20 cellular contexts compared by ENCODE assay signal in genomic region chrX:40603446-40603845, GRCh38. TPM values are rescaled to one million over a fixed set of nuclear protein-coding genes. Genes with fewer than 3 reads are reported as not detected.
DNase-seq lines count a peak whose midpoint lies in the region; ATAC-seq lines count a peak whose summit lies in the region.
"Had no signal": no experiment of that assay in that cellular context is flagged by ENCODE, and none has a peak within 500 bp of the region (broad histone marks: within the 10 kb centered on the region; RNA-seq: fewer than 3 reads in every experiment).

No MANE protein-coding gene starts in this region.

- CTCF ChIA-PET in activated CD4-positive, alpha-beta T cell treated with anti-CD3 and anti-CD28 coated beads for 36 hours (lab: Charles Lee) = interaction anchor here (0.6 to 0.8 kb wide), 2 partner anchors 41 to 59 kb away, joined by 3 read pairs; no protein-coding TSS in a partner anchor

- H3K27me3 Mint-ChIP-seq in activated CD4-positive, alpha-beta T cell treated with anti-CD3 and anti-CD28 coated beads for 36 hours = no peaks in the 10 kb centered on the region
- H3K27me3 Mint-ChIP-seq in stimulated activated naive CD8-positive, alpha-beta T cell treated with anti-CD3 and anti-CD28 coated beads, Interleukin-15, amount 100 ng/mL, for 72 hours = no peaks in the 10 kb centered on the region
- H3K27me3 Mint-ChIP-seq: B cell had no signal

- H3K4me3 Mint-ChIP-seq in activated CD4-positive, alpha-beta T cell treated with anti-CD3 and anti-CD28 coated beads for 36 hours = no peak overlapping the region
- no peak overlapping the region for H3K4me3 Mint-ChIP-seq in stimulated activated naive CD8-positive, alpha-beta T cell treated with anti-CD3 and anti-CD28 coated beads, Interleukin-15, amount 100 ng/mL, for 72 hours
- H3K4me3 Mint-ChIP-seq: B cell; CD8-positive, alpha-beta memory T cell; H9 had no signal

- H3K9me3 Mint-ChIP-seq in activated CD4-positive, alpha-beta T cell treated with anti-CD3 and anti-CD28 coated beads for 36 hours (ENCODE audit: low read depth) = no peaks in the 10 kb centered on the region
- no peaks in the 10 kb centered on the region for H3K9me3 Mint-ChIP-seq in stimulated activated naive CD8-positive, alpha-beta T cell treated with anti-CD3 and anti-CD28 coated beads, Interleukin-15, amount 100 ng/mL, for 72 hours
- H3K9me3 Mint-ChIP-seq: CD8-positive, alpha-beta memory T cell had no signal

- peak overlapping the region; percentile 25 for H3K27ac Mint-ChIP-seq in activated CD4-positive, alpha-beta T cell treated with anti-CD3 and anti-CD28 coated beads for 36 hours
- H3K27ac Mint-ChIP-seq in stimulated activated naive CD8-positive, alpha-beta T cell treated with anti-CD3 and anti-CD28 coated beads, Interleukin-15, amount 100 ng/mL, for 72 hours = peak overlapping the region; percentile 27 to 85
- H3K27ac Mint-ChIP-seq: B cell, H9 had no signal

- intact Hi-C loops in activated CD4-positive, alpha-beta T cell treated with anti-CD3 and anti-CD28 coated beads for 36 hours (cut with DNase I, micrococcal nuclease) = no loop called here
- intact Hi-C loops in head of caudate nucleus (cut with DNase I) = no loop called here

- ATAC-seq in activated CD4-positive, alpha-beta T cell treated with anti-CD3 and anti-CD28 coated beads for 36 hours = no peak
- no peak for ATAC-seq in stimulated activated naive CD8-positive, alpha-beta T cell treated with anti-CD3 and anti-CD28 coated beads, Interleukin-15, amount 100 ng/mL, for 72 hours
- no peak for ATAC-seq in stimulated activated naive CD8-positive, alpha-beta T cell treated with anti-CD3 and anti-CD28 coated beads, Interleukin-15, Interleukin-2, amounts not matched to agents 100 U/mL and 50 U/mL, for 24 hours
- ATAC-seq in HG02840 (IDR thresholded peaks at IDR 0.05; ENCODE audit: low FRiP score, unreplicated experiment) = no peak
- ATAC-seq: A549 had no signal

- DNase-seq in activated CD4-positive, alpha-beta T cell treated with anti-CD3 and anti-CD28 coated beads for 36 hours = no peak
- DNase-seq in activated CD4-positive, alpha-beta T cell treated with anti-CD3 and anti-CD28 coated beads, Interleukin-2, amount 50 U/mL, for 1 hour = no peak
- no peak for DNase-seq in stimulated activated naive CD8-positive, alpha-beta T cell treated with anti-CD3 and anti-CD28 coated beads, Interleukin-15, amount 100 ng/mL, for 72 hours
- DNase-seq in stimulated activated naive CD8-positive, alpha-beta T cell treated with anti-CD3 and anti-CD28 coated beads, Interleukin-15, Interleukin-2, amounts not matched to agents 100 U/mL and 50 U/mL, for 24 hours = no peak
- DNase-seq in head of caudate nucleus (peak in 39 of 42 donors; percentile 3 to 75 (median 35)), GF-D8 (lab: John Stamatoyannopoulos, UW) (no peak), medulla oblongata (ENCODE audit: extremely low spot score) (no peak)
- DNase-seq: CD8-positive, alpha-beta memory T cell; COR-L47; DMS 273 treated with DMSO at 0.1 percent for 48 hours; DMS53; DND-41; EL; H9 had no signal

- no peaks in the 10 kb centered on the region for H3K4me1 Mint-ChIP-seq in activated CD4-positive, alpha-beta T cell treated with anti-CD3 and anti-CD28 coated beads for 36 hours
- no peaks in the 10 kb centered on the region for H3K4me1 Mint-ChIP-seq in stimulated activated naive CD8-positive, alpha-beta T cell treated with anti-CD3 and anti-CD28 coated beads, Interleukin-15, amount 100 ng/mL, for 72 hours
- H3K4me1 Mint-ChIP-seq: B cell; CD8-positive, alpha-beta memory T cell; H9 had no signal

- peaks cover 17% of the 10 kb centered on the region for H3K36me3 Mint-ChIP-seq in activated CD4-positive, alpha-beta T cell treated with anti-CD3 and anti-CD28 coated beads for 36 hours (ENCODE audit: low read depth)

- POLR2A ChIA-PET in activated CD4-positive, alpha-beta T cell treated with anti-CD3 and anti-CD28 coated beads for 36 hours (lab: Charles Lee) = no interaction called here

RNA-seq across cellular contexts. Expression of gene MPC1L, which starts 19.8 kb away (rescaled TPM):
- not detected for total RNA-seq in activated CD4-positive, alpha-beta T cell treated with anti-CD3 and anti-CD28 coated beads for 36 hours
- total RNA-seq: B cell; CD8-positive, alpha-beta memory T cell; G401; H1; H9; HT-29 had no signal

RNA-seq across cellular contexts. Expression of gene ATP6AP2, which starts 22.7 kb away (rescaled TPM):
- 10 to 100 TPM; 39.9 to 52.2 TPM for total RNA-seq in activated CD4-positive, alpha-beta T cell treated with anti-CD3 and anti-CD28 coated beads for 36 hours

RNA-seq across cellular contexts. Expression of gene CXorf38, which starts 43.9 kb away (rescaled TPM):
- 10 to 100 TPM; 15.8 to 20.5 TPM for total RNA-seq in activated CD4-positive, alpha-beta T cell treated with anti-CD3 and anti-CD28 coated beads for 36 hours

Comparison
In these comparisons a context has a peak if more than half of its experiments do, and no peak if none do; other contexts are left out.
1. DNase-seq: peak in head of caudate nucleus (39 of 42); none in activated CD4-positive, alpha-beta T cell treated with anti-CD3 and anti-CD28 coated beads for 36 hours (single experiment), activated CD4-positive, alpha-beta T cell treated with anti-CD3 and anti-CD28 coated beads, Interleukin-2, amount 50 U/mL, for 1 hour (single experiment), stimulated activated naive CD8-positive, alpha-beta T cell treated with anti-CD3 and anti-CD28 coated beads, Interleukin-15, amount 100 ng/mL, for 72 hours (0 of 2), stimulated activated naive CD8-positive, alpha-beta T cell treated with anti-CD3 and anti-CD28 coated beads, Interleukin-15, Interleukin-2, amounts not matched to agents 100 U/mL and 50 U/mL, for 24 hours (single experiment), GF-D8 (single experiment) and medulla oblongata (single experiment).